26 cellular contexts compared by ENCODE assay signal in genomic region chr3:128091586-128091985, GRCh38. TPM values are rescaled to one million over a fixed set of nuclear protein-coding genes. Genes with fewer than 3 reads are reported as not detected.
DNase-seq lines count a peak whose midpoint lies in the region; TF ChIP-seq lines count a peak whose summit lies in the region.
"Had no signal": no experiment of that assay in that cellular context is flagged by ENCODE, and none has a peak within 500 bp of the region (broad histone marks: within the 10 kb centered on the region; RNA-seq: fewer than 3 reads in every experiment).

No MANE protein-coding gene starts in this region.

- no peaks in the 10 kb centered on the region for H3K9me3 Mint-ChIP-seq in HFFc6
- H3K9me3 Mint-ChIP-seq: CD4-positive, alpha-beta T cell; GM23338; IgD-negative memory B cell had no signal

- peaks cover 15% of the 10 kb centered on the region for H3K36me3 Mint-ChIP-seq in HFFc6 (ENCODE audit: low read depth)

- DNase-seq in AG10803 (ENCODE audit: low read depth) (peak; percentile 44), HFFc6 (peak; percentile 30), fibroblast of peridontal ligament (ENCODE audit: extremely low read depth) (peak; percentile 24), NCI-H187 treated with DMSO at 0.1 percent for 48 hours (lab: John Stamatoyannopoulos, UW) (no peak), ascending aorta (ENCODE audit: low spot score in 2 of 2) (no peak), tibial nerve (ENCODE audit: low spot score in 2 of 2) (no peak), NCI-H2196 treated with DMSO at 0.1 percent for 48 hours (lab: John Stamatoyannopoulos, UW; ENCODE audit: unreplicated experiment) (no peak)
- DNase-seq: AML-193; CD4-positive, alpha-beta T cell; COR-L47; DMS53; NCI-H1092; NCI-H1436; NCI-H187; NCI-H446 treated with DMSO at 0.1 percent for 48 hours; NCI-H526; PC-9; RPMI8226; SHP77; T-helper 1 cell had no signal

- H3K9me3 ChIP-seq in ascending aorta, result no peaks in the 10 kb centered on the region
- H3K9me3 ChIP-seq in tibial nerve, result no peaks in the 10 kb centered on the region
- H3K9me3 ChIP-seq: BLaER1 treated with 17β-estradiol and CSF1 and Interleukin-3, amounts not matched to agents 10 nM and 100 nM; HAP-1 had no signal

- no peak overlapping the region for H3K4me3 Mint-ChIP-seq in HFFc6
- H3K4me3 Mint-ChIP-seq: CD4-positive, alpha-beta T cell; GM23338; IgD-negative memory B cell had no signal

- no peaks in the 10 kb centered on the region for H3K27me3 ChIP-seq in ascending aorta
- H3K27me3 ChIP-seq in tibial nerve, result no peaks in the 10 kb centered on the region
- H3K27me3 ChIP-seq: BLaER1 treated with 17β-estradiol and CSF1 and Interleukin-3, amounts not matched to agents 10 nM and 100 nM had no signal

- TF ChIP-seq CTCF in AG10803 (conservative IDR thresholded peaks at IDR 0.05; ENCODE audit: low read length), result no peak
- TF ChIP-seq CTCF in HFFc6 (IDR thresholded peaks at IDR 0.05), result no peak
- no peak for TF ChIP-seq CTCF in VCaP (conservative IDR thresholded peaks at IDR 0.05)
- TF ChIP-seq CTCF in ascending aorta (IDR thresholded peaks at IDR 0.05), result no peak
- TF ChIP-seq CTCF in tibial nerve (IDR thresholded peaks at IDR 0.05), result no peak

- H3K4me1 Mint-ChIP-seq in HFFc6 (ENCODE audit: low read depth), result peaks cover 41% of the 10 kb centered on the region

- no peak overlapping the region for H3K4me3 ChIP-seq in AG10803 (ENCODE audit: low read length)
- H3K4me3 ChIP-seq in ascending aorta, result no peak overlapping the region
- H3K4me3 ChIP-seq in tibial nerve, result no peak overlapping the region
- H3K4me3 ChIP-seq: BLaER1 treated with 17β-estradiol and CSF1 and Interleukin-3, amounts not matched to agents 10 nM and 100 nM; GM23338; HAP-1; PC-9 had no signal

- no peak for TF ChIP-seq EP300 in tibial nerve (IDR thresholded peaks at IDR 0.05)

- peaks cover 0 to 6% of the 10 kb centered on the region in 2 donors for H3K36me3 ChIP-seq in ascending aorta
- peaks cover 0 to 40% (median 0%) of the 10 kb centered on the region in 3 donors for H3K36me3 ChIP-seq in tibial nerve

- H3K27ac ChIP-seq in VCaP (peak overlapping the region; percentile 0; the same call in 1 of the 2 replicates), ascending aorta (no peak overlapping the region), tibial nerve (no peak overlapping the region)
- H3K27ac ChIP-seq: BLaER1 treated with 17β-estradiol and CSF1 and Interleukin-3, amounts not matched to agents 10 nM and 100 nM; KMS-11; PC-9 had no signal

- H3K4me1 ChIP-seq in ascending aorta (peaks cover 0 to 3% of the 10 kb centered on the region in 2 donors), tibial nerve (peaks cover 0 to 5% (median 0%) of the 10 kb centered on the region in 4 donors)

- intact Hi-C loops in ascending aorta (cut with DNase I), result loop anchor here (10.0 kb wide), 1 partner anchor 333 kb away; no protein-coding TSS in a partner anchor

- no peak for TF ChIP-seq POLR2A in tibial nerve (IDR thresholded peaks at IDR 0.05)

- H3K27me3 Mint-ChIP-seq in HFFc6 (ENCODE audit: insufficient read depth), result no peaks in the 10 kb centered on the region
- H3K27me3 Mint-ChIP-seq: CD4-positive, alpha-beta T cell; IgD-negative memory B cell had no signal

- H3K27ac Mint-ChIP-seq in HFFc6, result peak overlapping the region; percentile 56
- H3K27ac Mint-ChIP-seq: CD4-positive, alpha-beta T cell; GM23338; IgD-negative memory B cell had no signal

- WGBS in tibial nerve, 2 donors, result 85 to 88% methylated on average over 2 of the region's 2 CpGs

RNA-seq across cellular contexts. Expression of gene RUVBL1, which starts 32.0 kb away (rescaled TPM):
- 10 to 100 TPM; 61.2 to 75.4 (median 69.2) TPM for total RNA-seq in HFFc6 (2021; fragmentation: NEBNext Ultra II Directional; extraction: Animal tissue kit (Norgen Biotek cat#: 25700))
- total RNA-seq in ascending aorta, result 10.3 TPM
- 10 to 100 TPM; 29.7 to 41.7 (median 34.1) TPM for total RNA-seq in tibial nerve

RNA-seq across cellular contexts. Expression of gene SEC61A1, which starts 39.3 kb away (rescaled TPM):
- 100 to 1,000 TPM; 497 to 608 (median 536) TPM for total RNA-seq in HFFc6 (2021; fragmentation: NEBNext Ultra II Directional; extraction: Animal tissue kit (Norgen Biotek cat#: 25700))
- total RNA-seq in ascending aorta (193 TPM), tibial nerve (100 to 1,000 TPM in 3 of 4 donors, 10 to 100 TPM in 1; 93.3 to 155 (median 108) TPM)

Comparison
In these comparisons a context has a peak if more than half of its experiments do, and no peak if none do; other contexts are left out.
1. DNase-seq: peak in AG10803 (single experiment), HFFc6 (single experiment) and fibroblast of peridontal ligament (single experiment); none in NCI-H187 treated with DMSO at 0.1 percent for 48 hours (single experiment), ascending aorta (0 of 2), tibial nerve (0 of 2) and NCI-H2196 treated with DMSO at 0.1 percent for 48 hours (single experiment).